Comparison of ENCODE assay signal across 8 cellular contexts in the genomic region with DNA sequence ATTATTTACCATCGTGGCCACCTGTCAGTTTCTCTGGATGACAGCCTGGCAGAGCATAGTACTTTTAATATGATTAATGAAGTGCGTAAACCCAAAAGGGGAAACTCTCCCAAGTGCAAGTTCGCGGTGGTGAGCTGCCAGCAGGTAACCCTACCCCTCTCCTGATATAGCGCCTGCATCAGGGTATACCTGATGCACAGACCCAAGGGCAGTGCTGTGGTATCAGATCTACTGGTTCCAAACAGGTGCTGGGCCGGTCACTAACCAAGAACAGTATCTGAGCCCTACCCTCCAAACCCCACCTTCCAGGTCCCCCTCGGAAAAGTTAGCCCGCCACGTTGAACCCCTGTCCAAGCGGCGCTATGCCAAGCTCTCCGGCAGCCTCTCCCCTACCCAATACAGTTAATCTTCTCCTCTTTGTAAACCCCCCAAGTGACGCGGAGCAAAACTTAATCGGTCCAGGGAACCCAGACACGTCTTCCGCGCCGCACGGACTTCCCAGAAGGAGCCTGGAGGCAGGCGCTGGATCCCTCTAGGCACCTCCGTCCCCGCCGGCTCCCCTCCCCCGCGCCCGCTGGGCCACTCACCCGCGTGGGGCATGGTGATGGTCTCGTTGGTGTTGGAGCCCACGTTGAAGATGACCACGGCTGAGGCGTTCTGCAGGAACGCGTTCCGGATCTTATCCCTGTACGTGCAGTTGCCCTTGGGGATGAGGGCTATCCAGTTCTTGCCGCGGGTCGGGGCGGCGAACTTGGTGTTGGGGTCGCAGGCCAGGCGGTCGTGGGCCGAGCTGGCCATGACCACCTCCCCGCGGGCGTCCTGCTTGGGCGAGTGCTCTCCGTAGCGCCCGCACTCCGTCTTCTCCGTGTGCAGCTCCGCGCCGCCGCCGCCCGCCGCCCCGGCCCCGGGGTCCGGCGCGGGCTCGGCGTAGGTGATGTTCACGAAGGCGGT. TPM values are rescaled to one million over a fixed set of nuclear protein-coding genes. Genes with fewer than 3 reads are reported as not detected.
DNase-seq lines count a peak whose midpoint lies in the region; ATAC-seq and TF ChIP-seq lines count a peak whose summit lies in the region.

No MANE protein-coding gene starts in this region.

- H3K4me3 Mint-ChIP-seq in activated T-helper 2 cell treated with anti-CD3 and anti-CD28 coated beads, Interferon-gamma antibody, Interleukin-2, Interleukin-4, amounts not matched to agents 10 μg/mL and 5 μg/mL and 100 μg/mL, durations not matched to agents 14 hours and 24 hours and 36 hours (ENCODE audit: low read depth): no peak overlapping the region

- H3K27ac ChIP-seq in left ventricle myocardium inferior (replicated peaks): peak overlapping the region; percentile 94

- H3K27me3 ChIP-seq in left ventricle myocardium inferior (ENCODE audit: low read depth): peaks cover 28% of the 10 kb centered on the region

- H3K9me3 Mint-ChIP-seq in activated T-helper 2 cell treated with anti-CD3 and anti-CD28 coated beads, Interferon-gamma antibody, Interleukin-2, Interleukin-4, amounts not matched to agents 10 μg/mL and 5 μg/mL and 100 μg/mL, durations not matched to agents 14 hours and 24 hours and 36 hours: no peaks in the 10 kb centered on the region

- DNase-seq in GM03348 (ENCODE audit: low spot score): peak; percentile 60
- peak; percentile 51 for DNase-seq in activated CD8-positive, alpha-beta memory T cell treated with anti-CD3 and anti-CD28 coated beads, Interleukin-2, amount 50 U/mL, for 48 hours
- peak; percentile 32 for DNase-seq in left ventricle myocardium inferior
- no peak for DNase-seq in retinal pigment epithelial cell (ENCODE audit: low read depth)
- DNase-seq in NCI-H2029 (lab: John Stamatoyannopoulos, UW): no peak
- no peak for DNase-seq in activated T-helper 2 cell treated with anti-CD3 and anti-CD28 coated beads, Interferon-gamma antibody, Interleukin-2, Interleukin-4, amounts not matched to agents 10 μg/mL and 5 μg/mL and 100 μg/mL, durations not matched to agents 14 hours and 24 hours and 36 hours (ENCODE audit: low spot score)

- peaks cover 67% of the 10 kb centered on the region for H3K27me3 Mint-ChIP-seq in activated T-helper 2 cell treated with anti-CD3 and anti-CD28 coated beads, Interferon-gamma antibody, Interleukin-2, Interleukin-4, amounts not matched to agents 10 μg/mL and 5 μg/mL and 100 μg/mL, durations not matched to agents 14 hours and 24 hours and 36 hours (ENCODE audit: low read depth)

- peaks cover 70% of the 10 kb centered on the region for H3K4me1 ChIP-seq in left ventricle myocardium inferior

- H3K9me3 ChIP-seq in left ventricle myocardium inferior (replicated peaks): no peaks in the 10 kb centered on the region

- H3K4me3 ChIP-seq in left ventricle myocardium inferior (peak overlapping the region; percentile 94), retinal pigment epithelial cell (ENCODE audit: low read length) (peak overlapping the region; percentile 92)

- TF ChIP-seq CTCF in left ventricle myocardium inferior (IDR thresholded peaks at IDR 0.05; ENCODE audit: borderline replicate concordance) (no peak), retinal pigment epithelial cell (conservative IDR thresholded peaks at IDR 0.05; ENCODE audit: low read depth, low read length) (no peak)

- H3K27ac Mint-ChIP-seq in activated T-helper 2 cell treated with anti-CD3 and anti-CD28 coated beads, Interferon-gamma antibody, Interleukin-2, Interleukin-4, amounts not matched to agents 10 μg/mL and 5 μg/mL and 100 μg/mL, durations not matched to agents 14 hours and 24 hours and 36 hours: no peak overlapping the region

- no peaks in the 10 kb centered on the region for H3K36me3 Mint-ChIP-seq in activated T-helper 2 cell treated with anti-CD3 and anti-CD28 coated beads, Interferon-gamma antibody, Interleukin-2, Interleukin-4, amounts not matched to agents 10 μg/mL and 5 μg/mL and 100 μg/mL, durations not matched to agents 14 hours and 24 hours and 36 hours (ENCODE audit: low read depth)

- ATAC-seq in HG02610 (IDR thresholded peaks at IDR 0.05; ENCODE audit: unreplicated experiment) (peak; percentile 18), HG03175 (IDR thresholded peaks at IDR 0.05; ENCODE audit: unreplicated experiment) (no peak)

- intact Hi-C loops in left ventricle myocardium inferior (cut with micrococcal nuclease): loop anchor here (5.0 kb wide), 1 partner anchor 270 kb away; no protein-coding TSS in a partner anchor
- intact Hi-C loops in activated T-helper 2 cell treated with anti-CD3 and anti-CD28 coated beads, Interferon-gamma antibody, Interleukin-2, Interleukin-4, amounts not matched to agents 10 μg/mL and 5 μg/mL and 100 μg/mL, durations not matched to agents 14 hours and 24 hours and 36 hours (cut with micrococcal nuclease): no loop called here

- H3K4me1 Mint-ChIP-seq in activated T-helper 2 cell treated with anti-CD3 and anti-CD28 coated beads, Interferon-gamma antibody, Interleukin-2, Interleukin-4, amounts not matched to agents 10 μg/mL and 5 μg/mL and 100 μg/mL, durations not matched to agents 14 hours and 24 hours and 36 hours (ENCODE audit: low read depth): peaks cover 9% of the 10 kb centered on the region

- H3K36me3 ChIP-seq in left ventricle myocardium inferior: no peaks in the 10 kb centered on the region

RNA-seq across cellular contexts. Expression of gene RNF150, which starts 1.3 kb away (rescaled TPM):
- total RNA-seq in left ventricle myocardium inferior: 68.0 TPM
- total RNA-seq in activated T-helper 2 cell treated with anti-CD3 and anti-CD28 coated beads, Interferon-gamma antibody, Interleukin-2, Interleukin-4, amounts not matched to agents 10 μg/mL and 5 μg/mL and 100 μg/mL, durations not matched to agents 14 hours and 24 hours and 36 hours: 0.05 TPM in 1 of 2 replicates, not detected in the other

Comparison
In these comparisons a context has a peak if more than half of its experiments do, and no peak if none do; other contexts are left out.
1. DNase-seq: peak in GM03348 (single experiment), activated CD8-positive, alpha-beta memory T cell treated with anti-CD3 and anti-CD28 coated beads, Interleukin-2, amount 50 U/mL, for 48 hours (single experiment) and left ventricle myocardium inferior (single experiment); none in retinal pigment epithelial cell (single experiment), NCI-H2029 (single experiment) and activated T-helper 2 cell treated with anti-CD3 and anti-CD28 coated beads, Interferon-gamma antibody, Interleukin-2, Interleukin-4, amounts not matched to agents 10 μg/mL and 5 μg/mL and 100 μg/mL, durations not matched to agents 14 hours and 24 hours and 36 hours (single experiment).
2. RNA of gene RNF150, which starts 1.3 kb away (total RNA-seq): 68.0 TPM in left ventricle myocardium inferior (single experiment); 0.05 TPM in activated T-helper 2 cell treated with anti-CD3 and anti-CD28 coated beads, Interferon-gamma antibody, Interleukin-2, Interleukin-4, amounts not matched to agents 10 μg/mL and 5 μg/mL and 100 μg/mL, durations not matched to agents 14 hours and 24 hours and 36 hours; every median in the first group is over 10 times any median in the second.